Comparison of ENCODE assay signal across 21 cellular contexts in genomic region chr10:29798876-29799690, GRCh38.
DNase-seq lines count a peak whose midpoint lies in the region; FAIRE-seq and TF ChIP-seq lines count a peak whose summit lies in the region.
"Had no signal": no experiment of that assay in that cellular context is flagged by ENCODE, and none has a peak within 500 bp of the region (broad histone marks: within the 10 kb centered on the region; RNA-seq: fewer than 3 reads in every experiment).

No MANE protein-coding gene starts in this region.

- no peaks in the 10 kb centered on the region for H3K27me3 ChIP-seq in endothelial cell of umbilical vein (ENCODE audit: control insufficient read depth in 2 of 2, insufficient read depth in 2 of 2, low read length in 2 of 2)

- peak; percentile 33 for DNase-seq in AG20443 (ENCODE audit: low spot score)
- DNase-seq in HFFc6: no peak
- DNase-seq in endothelial cell of umbilical vein (ENCODE audit: low read depth, low spot score): peak; percentile 88
- DNase-seq in lung microvascular endothelial cell (ENCODE audit: low read depth in 2 of 2): peak; percentile 75 to 92
- no peak for DNase-seq in H4 (ENCODE audit: low spot score)
- no peak for DNase-seq in AML-193 (lab: John Stamatoyannopoulos, UW)
- no peak for DNase-seq in DMS53 treated with DMSO at 0.1 percent for 48 hours (lab: John Stamatoyannopoulos, UW; ENCODE audit: unreplicated experiment)
- DNase-seq in T1000 (lab: John Stamatoyannopoulos, UW): no peak
- DNase-seq: DMS 273 treated with DMSO at 0.1 percent for 48 hours, GF-D8, KG1, NCI-H1417, NCI-H187, NCI-H2107, NCI-H226, NCI-H524, PC-3 had no signal

- H3K79me2 ChIP-seq in endothelial cell of umbilical vein (ENCODE audit: control insufficient read depth, insufficient read depth, low read length): no peaks in the 10 kb centered on the region

- H3K9ac ChIP-seq in endothelial cell of umbilical vein (replicated peaks; ENCODE audit: extremely low read depth, insufficient read depth, low read length): no peak overlapping the region

- H3K36me3 ChIP-seq in endothelial cell of umbilical vein (ENCODE audit: control insufficient read depth in 2 of 2, extremely low read depth in 1 of 2, insufficient read depth in 2 of 2, low read length in 2 of 2): no peaks in the 10 kb centered on the region

- TF ChIP-seq POLR2A in endothelial cell of umbilical vein (IDR thresholded peaks at IDR 0.05; ENCODE audit: low read depth, low read length): no peak

- H2AFZ ChIP-seq in endothelial cell of umbilical vein (ENCODE audit: low read depth, low read length): no peak overlapping the region

- no peak overlapping the region for H3K4me3 ChIP-seq in endothelial cell of umbilical vein (replicated peaks in 1 of 3; ENCODE audit: insufficient read depth in 1 of 3, low read depth in 1 of 3, low read length in 3 of 3)

- no peaks in the 10 kb centered on the region for H3K36me3 Mint-ChIP-seq in HFFc6 (ENCODE audit: low read depth)

- POLR2A ChIA-PET in endothelial cell of umbilical vein (lab: Charles Lee): interaction anchor here (0.6 to 1.6 kb wide), 3 partner anchors 55 to 229 kb away, joined by 3 read pairs; no protein-coding TSS in a partner anchor

- peaks cover 51% of the 10 kb centered on the region for H3K4me1 ChIP-seq in endothelial cell of umbilical vein (ENCODE audit: control insufficient read depth, extremely low read depth, insufficient read depth, low read length)

- FAIRE-seq in endothelial cell of umbilical vein (lab: Jason Lieb, UNC): no peak
- FAIRE-seq: GM12892, GM18507, H54, HepG2 had no signal

- no peaks in the 10 kb centered on the region for H3K9me3 ChIP-seq in endothelial cell of umbilical vein (replicated peaks; ENCODE audit: control insufficient read depth, insufficient read depth, low read length)

- BruUV-seq in endothelial cell of umbilical vein (replicated peaks; lab: Mats Ljungman, UMichigan): no TSS peak

- no peaks in the 10 kb centered on the region for H4K20me1 ChIP-seq in endothelial cell of umbilical vein (replicated peaks; ENCODE audit: control insufficient read depth, extremely low read depth, insufficient read depth, low read length)

- H3K9me3 Mint-ChIP-seq in HFFc6: no peaks in the 10 kb centered on the region

- H3K4me1 Mint-ChIP-seq in HFFc6 (ENCODE audit: low read depth): peaks cover 70% of the 10 kb centered on the region

- dilution Hi-C loops in endothelial cell of umbilical vein (cut with MboI; ENCODE audit: extremely low pct_ligation_motif_present, low sequenced_read_pairs): no loop called here

- intact Hi-C loops in endothelial cell of umbilical vein (cut with micrococcal nuclease): loop anchor here (1.0 kb wide), 1 partner anchor 15 kb away; no protein-coding TSS in a partner anchor

- CTCF ChIA-PET in endothelial cell of umbilical vein (lab: Charles Lee): interaction anchor here (0.7 to 1.1 kb wide), 3 partner anchors 15 to 63 kb away, joined by 3 to 5 read pairs (median 3); no protein-coding TSS in a partner anchor

- peak overlapping the region; percentile 1 for H3K4me2 ChIP-seq in endothelial cell of umbilical vein (ENCODE audit: insufficient read depth, low read length)

- no peak overlapping the region; the same call in 1 of the 2 replicates for H3K4me3 Mint-ChIP-seq in HFFc6

- TF ChIP-seq CTCF in HFFc6 (IDR thresholded peaks at IDR 0.05) (no peak), endothelial cell of umbilical vein (IDR thresholded peaks at IDR 0.05; ENCODE audit: extremely low read depth in 1 of 2, insufficient read depth in 1 of 2, low read depth in 1 of 2, low read length in 2 of 2) (no peak)

- no peaks in the 10 kb centered on the region for H3K27me3 Mint-ChIP-seq in HFFc6 (ENCODE audit: insufficient read depth)

- H3K27ac Mint-ChIP-seq in HFFc6: peak overlapping the region; percentile 8; the same call in 1 of the 2 replicates

- no peaks in the 10 kb centered on the region for H3K9me1 ChIP-seq in endothelial cell of umbilical vein (replicated peaks; ENCODE audit: control insufficient read depth, extremely low read depth, insufficient read depth, low read length)

- peak overlapping the region; percentile 10 for H3K27ac ChIP-seq in endothelial cell of umbilical vein (ENCODE audit: insufficient read depth, low read depth, low read length)

TF ChIP-seq in endothelial cell of umbilical vein, 7 proteins besides CTCF, POLR2A, EP300 and RAD21:
- TF ChIP-seq JUN (IDR thresholded peaks at IDR 0.05; ENCODE audit: borderline replicate concordance, insufficient read depth, insufficient read length, low read depth): peak; percentile 15
- TF ChIP-seq EZH2 (IDR thresholded peaks at IDR 0.05; ENCODE audit: borderline replicate concordance, low read depth, low read length, severe bottlenecking): no peak
- peak; percentile 31 for TF ChIP-seq FOS (IDR thresholded peaks at IDR 0.05; ENCODE audit: borderline replicate concordance, insufficient read depth, low read length)
- no peak for TF ChIP-seq GATA2 (IDR thresholded peaks at IDR 0.05; ENCODE audit: insufficient read depth, insufficient read length, low read depth, low read length)
- no peak for TF ChIP-seq POLR2AphosphoS5 (IDR thresholded peaks at IDR 0.05; ENCODE audit: insufficient read depth, low read depth, low read length)

Comparison
In these comparisons a context has a peak if more than half of its experiments do, and no peak if none do; other contexts are left out.
1. DNase-seq: peak in AG20443 (single experiment), endothelial cell of umbilical vein (single experiment) and lung microvascular endothelial cell (2 of 2); none in HFFc6 (single experiment), H4 (single experiment), AML-193 (0 of 2), DMS53 treated with DMSO at 0.1 percent for 48 hours (single experiment) and T1000 (single experiment).